ENCODE assay signal across 24 cellular contexts in the genomic region with DNA sequence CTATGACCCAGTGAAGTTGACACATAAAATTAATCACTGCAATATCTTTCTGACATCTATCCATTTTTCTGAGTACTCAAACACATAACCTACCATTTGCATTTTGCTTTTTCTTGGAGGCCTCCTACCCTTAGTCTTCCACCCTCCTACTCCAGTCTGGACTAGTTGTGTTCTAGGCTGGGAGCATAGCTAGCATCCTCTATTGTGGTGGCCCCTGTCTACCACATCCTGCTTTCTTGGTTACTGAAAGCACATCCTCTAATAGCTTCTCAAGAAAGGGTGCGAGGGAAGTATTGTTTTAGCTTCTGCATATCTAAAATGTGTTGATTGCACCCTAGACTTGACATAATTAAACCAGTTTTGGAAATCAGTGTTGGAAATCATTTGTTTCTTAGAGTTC.
DNase-seq lines count a peak whose midpoint lies in the region; ATAC-seq and TF ChIP-seq lines count a peak whose summit lies in the region.
"Had no signal": no experiment of that assay in that cellular context is flagged by ENCODE, and none has a peak within 500 bp of the region (broad histone marks: within the 10 kb centered on the region; RNA-seq: fewer than 3 reads in every experiment).

No MANE protein-coding gene starts in this region.

- no peak overlapping the region for H3K4me3 ChIP-seq in Panc1 (ENCODE audit: low read depth in 2 of 2, low read length in 2 of 2)
- no peak overlapping the region for H3K4me3 ChIP-seq in brain microvascular endothelial cell (ENCODE audit: low read depth, low read length)
- H3K4me3 ChIP-seq: dorsolateral prefrontal cortex, heart left ventricle, left lung, pancreas had no signal

- H3K36me3 ChIP-seq in Panc1 (ENCODE audit: control insufficient read depth, insufficient read depth, low read length) = no peaks in the 10 kb centered on the region
- no peaks in the 10 kb centered on the region for H3K36me3 ChIP-seq in brain microvascular endothelial cell (replicated peaks)
- H3K36me3 ChIP-seq: heart left ventricle, left lung, pancreas had no signal

- ATAC-seq in Panc1 = no peak
- ATAC-seq in activated T-cell treated with anti-CD3 and anti-CD28 coated beads, Interleukin-2, amount 50 U/mL, for 72 hours (replicated peaks in 1 of 2) = no peak
- ATAC-seq in HG02623 (IDR thresholded peaks at IDR 0.05; ENCODE audit: unreplicated experiment) = no peak
- ATAC-seq: heart left ventricle, left lung, pancreas, Right ventricle myocardium inferior had no signal

- no peak for TF ChIP-seq CTCF in Panc1 (IDR thresholded peaks at IDR 0.05)
- TF ChIP-seq CTCF in brain microvascular endothelial cell (IDR thresholded peaks at IDR 0.05; ENCODE audit: low read depth, low read length, missing control alignments) = no peak

- no peak overlapping the region for H3K4me3 Mint-ChIP-seq in activated T-cell treated with anti-CD3 and anti-CD28 coated beads, Interleukin-2, amount 50 U/mL, for 72 hours
- H3K4me3 Mint-ChIP-seq: CD4-positive, alpha-beta T cell had no signal

- intact Hi-C loops in Panc1 (cut with micrococcal nuclease; ENCODE audit: unreplicated experiment) = loop anchor here (10.0 kb wide), 1 partner anchor 177 kb away; the partner anchor contains the start of gene THSD4

- DNase-seq in stimulated activated CD4-positive, alpha-beta T cell treated with anti-CD3 and anti-CD28 coated beads, Interleukin-1b, Interleukin-23, amount 100 ng/mL, for 48 hours = peak; percentile 8
- no peak for DNase-seq in stimulated activated CD4-positive, alpha-beta T cell treated with anti-CD3 and anti-CD28 coated beads, Interleukin-4, amount 100 ng/mL, for 1 hour
- DNase-seq in Panc1 (ENCODE audit: low read depth, low spot score) = no peak
- DNase-seq in brain microvascular endothelial cell = no peak
- DNase-seq in Ammon's horn (ENCODE audit: low spot score) = no peak
- DNase-seq in activated T-cell treated with anti-CD3 and anti-CD28 coated beads, Interleukin-2, amount 50 U/mL, for 72 hours = no peak
- DNase-seq: activated CD4-positive, CD25-positive, alpha-beta regulatory T cell treated with anti-CD3 and anti-CD28 coated beads, Interleukin-2, amount 50 U/mL, for 72 hours; activated gamma-delta T cell treated with Interleukin-2 at 50 U/mL for 16 hours; CD4-positive, alpha-beta T cell; dorsolateral prefrontal cortex; heart left ventricle; KBM-7; left lung; MM.1S; NCI-H1694; NCI-H2171 treated with DMSO at 0.1 percent for 48 hours; NCI-H69; pancreas; right cardiac atrium; stimulated activated CD4-positive, alpha-beta T cell treated with anti-CD3 and anti-CD28 coated beads, Interleukin-12 subunit alpha, Interleukin-12 subunit beta, amount 100 ng/mL, for 4 hours; stimulated activated CD8-positive, alpha-beta memory T cell treated with anti-CD3 and anti-CD28 coated beads, Interleukin-4, amount 100 ng/mL, for 48 hours; substantia nigra had no signal

- peaks cover 65% of the 10 kb centered on the region for H3K4me1 ChIP-seq in Panc1 (ENCODE audit: control insufficient read depth, insufficient read depth, low read length)
- H3K4me1 ChIP-seq: pancreas had no signal

- H3K9me3 Mint-ChIP-seq in activated T-cell treated with anti-CD3 and anti-CD28 coated beads, Interleukin-2, amount 50 U/mL, for 72 hours = peaks cover 0 to 2% of the 10 kb centered on the region in 2 donors
- H3K9me3 Mint-ChIP-seq: CD4-positive, alpha-beta T cell had no signal

- POLR2A ChIA-PET in Panc1 (lab: Charles Lee) = no interaction called here

- H3K27me3 ChIP-seq in Panc1 (ENCODE audit: control insufficient read depth, insufficient read depth, low read length) = no peaks in the 10 kb centered on the region
- no peaks in the 10 kb centered on the region for H3K27me3 ChIP-seq in brain microvascular endothelial cell (replicated peaks)
- H3K27me3 ChIP-seq: heart left ventricle, left lung, pancreas had no signal

- H3K27ac ChIP-seq in Panc1 (ENCODE audit: low read length) (peak overlapping the region; percentile 25; the same call in 1 of the 2 replicates), brain microvascular endothelial cell (peak overlapping the region; percentile 44)
- H3K27ac ChIP-seq: dorsolateral prefrontal cortex, heart left ventricle, left lung, pancreas had no signal

- in situ Hi-C loops in Panc1 (cut with HindIII; ENCODE audit: low pct_unique_long_range_greater_than_20kb, low sequenced_read_pairs) = no loop called here
- in situ Hi-C loops in brain microvascular endothelial cell (cut with HindIII; ENCODE audit: low pct_ligation_motif_present, low sequenced_read_pairs) = no loop called here

- no TSS peak for BruUV-seq in Panc1 (replicated peaks; lab: Mats Ljungman, UMichigan)

- peaks cover 16% of the 10 kb centered on the region for H3K4me1 Mint-ChIP-seq in activated T-cell treated with anti-CD3 and anti-CD28 coated beads, Interleukin-2, amount 50 U/mL, for 72 hours (ENCODE audit: low read depth)

- CTCF ChIA-PET in Panc1 (lab: Charles Lee) = no interaction called here

- H3K27ac Mint-ChIP-seq in activated T-cell treated with anti-CD3 and anti-CD28 coated beads, Interleukin-2, amount 50 U/mL, for 72 hours = no peak overlapping the region
- H3K27ac Mint-ChIP-seq: CD4-positive, alpha-beta T cell had no signal

- H3K36me3 Mint-ChIP-seq in activated T-cell treated with anti-CD3 and anti-CD28 coated beads, Interleukin-2, amount 50 U/mL, for 72 hours (ENCODE audit: insufficient read depth in 2 of 2) = no peaks in the 10 kb centered on the region

- H3K9me3 ChIP-seq in Panc1 (ENCODE audit: control insufficient read depth, insufficient read depth, low read depth, low read length) = peaks cover 3% of the 10 kb centered on the region; the same call in 1 of the 2 replicates
- H3K9me3 ChIP-seq: left lung, pancreas had no signal

- peaks cover 15% of the 10 kb centered on the region for H3K27me3 Mint-ChIP-seq in activated T-cell treated with anti-CD3 and anti-CD28 coated beads, Interleukin-2, amount 50 U/mL, for 72 hours (ENCODE audit: low read depth)
